In genomic region chr3:16504242-16504641, GRCh38 we compare ENCODE assay signal across 9 cellular contexts. TPM values are rescaled to one million over a fixed set of nuclear protein-coding genes. Genes with fewer than 3 reads are reported as not detected.
DNase-seq lines count a peak whose midpoint lies in the region; ATAC-seq, FAIRE-seq and TF ChIP-seq lines count a peak whose summit lies in the region.
"Had no signal": no experiment of that assay in that cellular context is flagged by ENCODE, and none has a peak within 500 bp of the region (broad histone marks: within the 10 kb centered on the region; RNA-seq: fewer than 3 reads in every experiment).

No MANE protein-coding gene starts in this region.

- no peaks in the 10 kb centered on the region for H3K9me2 ChIP-seq in DOHH2 (replicated peaks; ENCODE audit: control insufficient read depth, low read length)

- peak overlapping the region; percentile 82 for H3K4me2 ChIP-seq in DOHH2 (ENCODE audit: low read length)

- H3K4me3 Mint-ChIP-seq in T-helper 17 cell (no peak overlapping the region), endodermal cell (no peak overlapping the region)

- peaks cover 39% of the 10 kb centered on the region for H3K4me1 Mint-ChIP-seq in T-helper 17 cell
- no peaks in the 10 kb centered on the region for H3K4me1 Mint-ChIP-seq in endodermal cell

- no peak for FAIRE-seq in D721Med (lab: Jason Lieb, UNC)

- ATAC-seq in GM19395 (IDR thresholded peaks at IDR 0.05; ENCODE audit: unreplicated experiment) (peak; percentile 84), HG03066 (IDR thresholded peaks at IDR 0.05; ENCODE audit: low read depth, unreplicated experiment) (peak; percentile 88), T-helper 17 cell (no peak), psoas muscle (no peak)

- DNase-seq in T-helper 17 cell, result no peak
- DNase-seq in D721Med (ENCODE audit: insufficient read length, low spot score), result no peak
- no peak for DNase-seq in psoas muscle
- DNase-seq in endodermal cell, result no peak
- DNase-seq in GOT3 (lab: John Stamatoyannopoulos, UW), result no peak
- DNase-seq: NCI-H2081 had no signal

- H3K36me3 Mint-ChIP-seq in T-helper 17 cell (ENCODE audit: low read depth) (peaks cover 14% of the 10 kb centered on the region), endodermal cell (ENCODE audit: low read depth) (no peaks in the 10 kb centered on the region)

- peaks cover 100% of the 10 kb centered on the region for H3K4me1 ChIP-seq in DOHH2 (ENCODE audit: control insufficient read depth, low read length)
- peaks cover 16% of the 10 kb centered on the region for H3K4me1 ChIP-seq in psoas muscle
- H3K4me1 ChIP-seq in endodermal cell (ENCODE audit: control insufficient read depth, insufficient read depth, low read length), result no peaks in the 10 kb centered on the region

- H3K9me3 ChIP-seq in DOHH2 (ENCODE audit: control insufficient read depth, insufficient read depth, low read length), result no peaks in the 10 kb centered on the region
- no peaks in the 10 kb centered on the region for H3K9me3 ChIP-seq in T-helper 17 cell (ENCODE audit: control insufficient read depth, low read length, poor library complexity, severe bottlenecking)
- H3K9me3 ChIP-seq in psoas muscle, result no peaks in the 10 kb centered on the region
- H3K9me3 ChIP-seq in endodermal cell (ENCODE audit: control insufficient read depth, low read length), result no peaks in the 10 kb centered on the region

- H3K79me2 ChIP-seq in DOHH2 (ENCODE audit: control insufficient read depth, low read length), result peaks cover 100% of the 10 kb centered on the region

- H3K36me3 ChIP-seq in DOHH2 (ENCODE audit: control insufficient read depth, low read length), result peaks cover 100% of the 10 kb centered on the region
- H3K36me3 ChIP-seq in psoas muscle (ENCODE audit: insufficient read depth in 1 of 2, low read depth in 1 of 2), result peaks cover 0 to 3% of the 10 kb centered on the region in 2 donors
- no peaks in the 10 kb centered on the region for H3K36me3 ChIP-seq in endodermal cell (ENCODE audit: control insufficient read depth, insufficient read depth, low read length)

- peak overlapping the region; percentile 95 for H3K4me3 ChIP-seq in DOHH2 (ENCODE audit: low read length)
- no peak overlapping the region for H3K4me3 ChIP-seq in psoas muscle
- no peak overlapping the region for H3K4me3 ChIP-seq in endodermal cell (ENCODE audit: low read length)

- H3K27me3 ChIP-seq in DOHH2 (ENCODE audit: control insufficient read depth, low read length) (no peaks in the 10 kb centered on the region), psoas muscle (ENCODE audit: insufficient read depth in 3 of 3, low read length in 2 of 3) (no peaks in the 10 kb centered on the region), endodermal cell (ENCODE audit: control insufficient read depth, insufficient read depth, low read length, poor library complexity, severe bottlenecking) (no peaks in the 10 kb centered on the region)

- H3K27ac ChIP-seq in DOHH2 (ENCODE audit: low read depth, low read length) (peak overlapping the region; percentile 95), psoas muscle (no peak overlapping the region), endodermal cell (ENCODE audit: low read depth, low read length) (no peak overlapping the region)

- peaks cover 26% of the 10 kb centered on the region for H3F3A ChIP-seq in DOHH2 (ENCODE audit: control insufficient read depth, insufficient read depth)

- H3K27me3 Mint-ChIP-seq in T-helper 17 cell, result no peaks in the 10 kb centered on the region
- H3K27me3 Mint-ChIP-seq in endodermal cell (ENCODE audit: insufficient read depth), result peaks cover 11% of the 10 kb centered on the region

- H3K9ac ChIP-seq in endodermal cell (ENCODE audit: extremely low read depth, low read length, poor library complexity, severe bottlenecking), result no peak overlapping the region

- intact Hi-C loops in psoas muscle (cut with DNase I), result no loop called here

- H3K9me3 Mint-ChIP-seq in endodermal cell, result no peaks in the 10 kb centered on the region

- no peak for TF ChIP-seq CTCF in DOHH2 (IDR thresholded peaks at IDR 0.05; ENCODE audit: low read depth, low read length, poor library complexity, severe bottlenecking)
- no peak for TF ChIP-seq CTCF in D721Med (IDR thresholded peaks at IDR 0.05; ENCODE audit: insufficient read depth, missing control alignments)
- no peak for TF ChIP-seq CTCF in psoas muscle (IDR thresholded peaks at IDR 0.05)
- TF ChIP-seq CTCF in endodermal cell (conservative IDR thresholded peaks at IDR 0.05), result no peak

- WGBS in psoas muscle, 3 donors, result 88 to 96% (median 92%) methylated on average over 2 of the region's 2 CpGs
- WGBS in endodermal cell (ENCODE audit: insufficient coverage in 1 of 2, insufficient read length in 1 of 2), 2 experiments, result 98 to 100% methylated on average over 2 of the region's 2 CpGs

- peaks cover 63% of the 10 kb centered on the region for H4K20me1 ChIP-seq in DOHH2 (ENCODE audit: control insufficient read depth, insufficient read depth, low read depth, low read length)

- H3K27ac Mint-ChIP-seq in T-helper 17 cell (peak overlapping the region; percentile 67), endodermal cell (no peak overlapping the region)

RNA-seq across cellular contexts. Expression of gene RFTN1, which starts 9.3 kb away (rescaled TPM):
- 10 to 100 TPM; 51.8 to 55.8 TPM for total RNA-seq in T-helper 17 cell
- total RNA-seq in psoas muscle, result 10 to 100 TPM; 11.5 to 21.8 (median 16.8) TPM
- polyA plus RNA-seq in psoas muscle, result 10 to 100 TPM in 2 of 3 donors, 1 to 10 TPM in 1; 9.1 to 33.1 (median 14.9) TPM
- 1 to 10 TPM in 1 of 2 donors, under 1 TPM in 1; 0.80 to 1.1 TPM for total RNA-seq in endodermal cell
- 5.2 TPM for polyA plus RNA-seq in endodermal cell (2013, experiment 1 of 2)
- polyA plus RNA-seq in endodermal cell (2013, experiment 2 of 2), result 7.0 TPM

Comparison
In these comparisons a context has a peak if more than half of its experiments do, and no peak if none do; other contexts are left out.
1. ATAC-seq: peak in GM19395 (single experiment) and HG03066 (single experiment); none in T-helper 17 cell (single experiment) and psoas muscle (0 of 4).
2. RNA of gene RFTN1, which starts 9.3 kb away (total RNA-seq): 51.8 to 55.8 TPM in T-helper 17 cell and 11.5 to 21.8 TPM in psoas muscle; 0.80 to 1.1 TPM in endodermal cell; every median in the first group is over 4 times any median in the second.